12 cellular contexts compared by ENCODE assay signal in genomic region chr2:74373985-74374384, GRCh38. TPM values are rescaled to one million over a fixed set of nuclear protein-coding genes. Genes with fewer than 3 reads are reported as not detected.
DNase-seq lines count a peak whose midpoint lies in the region; ATAC-seq and TF ChIP-seq lines count a peak whose summit lies in the region.
"Had no signal": no experiment of that assay in that cellular context is flagged by ENCODE, and none has a peak within 500 bp of the region (broad histone marks: within the 10 kb centered on the region; RNA-seq: fewer than 3 reads in every experiment).

No MANE protein-coding gene starts in this region.

- H3K27ac ChIP-seq in ascending aorta (peak overlapping the region; percentile 33 to 48), ovary (no peak overlapping the region)

- peaks cover 3 to 13% of the 10 kb centered on the region in 2 donors for H3K4me1 ChIP-seq in ascending aorta
- peaks cover 1% of the 10 kb centered on the region for H3K4me1 ChIP-seq in ovary (ENCODE audit: insufficient read depth)

- H3K27me3 ChIP-seq in ascending aorta (no peaks in the 10 kb centered on the region), ovary (no peaks in the 10 kb centered on the region)

- intact Hi-C loops in ascending aorta (cut with DNase I): loop anchor here (2.0 kb wide), 1 partner anchor 17 kb away; no protein-coding TSS in a partner anchor
- intact Hi-C loops in left ventricle myocardium superior (cut with micrococcal nuclease): no loop called here
- intact Hi-C loops in ovary (cut with DNase I): no loop called here

- TF ChIP-seq CTCF in ascending aorta (IDR thresholded peaks at IDR 0.05) (no peak), ovary (IDR thresholded peaks at IDR 0.05) (no peak)

- 79 to 88% (median 82%) methylated on average over 8 of the region's 8 CpGs for WGBS in ovary, 3 donors

- H3K9me3 ChIP-seq in ascending aorta (no peaks in the 10 kb centered on the region), ovary (no peaks in the 10 kb centered on the region)

- no peak for TF ChIP-seq POLR2A in ovary (IDR thresholded peaks at IDR 0.05)

- H3K36me3 ChIP-seq in ascending aorta (peaks cover 43 to 55% of the 10 kb centered on the region in 2 donors), ovary (no peaks in the 10 kb centered on the region)

- ATAC-seq in left ventricle myocardium superior (peak; percentile 7), HG03159 (IDR thresholded peaks at IDR 0.05; ENCODE audit: unreplicated experiment) (no peak), HG02798 (IDR thresholded peaks at IDR 0.05; ENCODE audit: poor library complexity, unreplicated experiment) (no peak), GM21576 (IDR thresholded peaks at IDR 0.05; ENCODE audit: unreplicated experiment) (no peak)

- no peak for TF ChIP-seq EP300 in ovary (IDR thresholded peaks at IDR 0.05)

- H3K4me3 ChIP-seq in ascending aorta (peak overlapping the region; percentile 34 to 49), ovary (peak overlapping the region; percentile 30)

- in situ Hi-C loops in ACHN (cut with HindIII; ENCODE audit: low pct_ligation_motif_present, low pct_unique_long_range_greater_than_20kb, low sequenced_read_pairs): no loop called here

- DNase-seq in COR-L47 (lab: John Stamatoyannopoulos, UW): peak; percentile 9
- DNase-seq in ascending aorta (ENCODE audit: low spot score in 2 of 2): no peak
- no peak for DNase-seq in left ventricle myocardium superior
- no peak for DNase-seq in ovary
- DNase-seq in ACHN: no peak
- DNase-seq: activated CD4-positive, CD25-positive, alpha-beta regulatory T cell; activated naive CD4-positive, alpha-beta T cell treated with anti-CD3 and anti-CD28 coated beads, Interleukin-2, amount 10 ng/mL, durations not matched to agents 7 days and 5 days; foreskin melanocyte had no signal

RNA-seq across cellular contexts. Expression of gene DCTN1, which starts 6.1 kb away (rescaled TPM):
- total RNA-seq in ascending aorta (152 TPM), left ventricle myocardium superior (177 TPM), ovary (100 to 1,000 TPM in 5 of 7 donors, 10 to 100 TPM in 2; 58.5 to 127 (median 111) TPM)
- polyA plus RNA-seq in ovary: 100 to 1,000 TPM in 1 of 2 donors, 10 to 100 TPM in 1; 59.5 to 108 TPM

RNA-seq across cellular contexts. Expression of gene SLC4A5, which starts 30.8 kb away (rescaled TPM):
- 0.11 TPM for total RNA-seq in ascending aorta
- total RNA-seq in left ventricle myocardium superior: 2.2 TPM
- total RNA-seq in ovary: 1 to 10 TPM; 1.5 to 6.3 (median 2.7) TPM
- 1 to 10 TPM; 1.1 to 1.4 TPM for polyA plus RNA-seq in ovary
- total RNA-seq: RPMI7951 had no signal

RNA-seq across cellular contexts. Expression of gene C2orf81, which starts 47.4 kb away (rescaled TPM):
- total RNA-seq in ascending aorta (10.3 TPM), left ventricle myocardium superior (0.79 TPM), ovary (1 to 10 TPM; 1.3 to 9.9 (median 4.5) TPM)
- polyA plus RNA-seq in ovary: 1 to 10 TPM in 1 of 2 donors, under 1 TPM in 1; 0.85 to 5.1 TPM

RNA-seq across cellular contexts. Expression of gene WDR54, which starts 47.5 kb away (rescaled TPM):
- 5.5 TPM for total RNA-seq in ascending aorta
- total RNA-seq in left ventricle myocardium superior: 4.4 TPM
- total RNA-seq in ovary: 10 to 100 TPM in 6 of 7 donors, 1 to 10 TPM in 1; 8.8 to 41.6 (median 16.2) TPM
- polyA plus RNA-seq in ovary: 10 to 100 TPM in 1 of 2 donors, 1 to 10 TPM in 1; 8.6 to 22.4 TPM

Comparison
In these comparisons a context has a peak if more than half of its experiments do, and no peak if none do; other contexts are left out.
1. H3K27ac ChIP-seq: peak in ascending aorta (2 of 2); none in ovary (0 of 2).